ENCODE assay signal across 1 cellular context in the genomic region with DNA sequence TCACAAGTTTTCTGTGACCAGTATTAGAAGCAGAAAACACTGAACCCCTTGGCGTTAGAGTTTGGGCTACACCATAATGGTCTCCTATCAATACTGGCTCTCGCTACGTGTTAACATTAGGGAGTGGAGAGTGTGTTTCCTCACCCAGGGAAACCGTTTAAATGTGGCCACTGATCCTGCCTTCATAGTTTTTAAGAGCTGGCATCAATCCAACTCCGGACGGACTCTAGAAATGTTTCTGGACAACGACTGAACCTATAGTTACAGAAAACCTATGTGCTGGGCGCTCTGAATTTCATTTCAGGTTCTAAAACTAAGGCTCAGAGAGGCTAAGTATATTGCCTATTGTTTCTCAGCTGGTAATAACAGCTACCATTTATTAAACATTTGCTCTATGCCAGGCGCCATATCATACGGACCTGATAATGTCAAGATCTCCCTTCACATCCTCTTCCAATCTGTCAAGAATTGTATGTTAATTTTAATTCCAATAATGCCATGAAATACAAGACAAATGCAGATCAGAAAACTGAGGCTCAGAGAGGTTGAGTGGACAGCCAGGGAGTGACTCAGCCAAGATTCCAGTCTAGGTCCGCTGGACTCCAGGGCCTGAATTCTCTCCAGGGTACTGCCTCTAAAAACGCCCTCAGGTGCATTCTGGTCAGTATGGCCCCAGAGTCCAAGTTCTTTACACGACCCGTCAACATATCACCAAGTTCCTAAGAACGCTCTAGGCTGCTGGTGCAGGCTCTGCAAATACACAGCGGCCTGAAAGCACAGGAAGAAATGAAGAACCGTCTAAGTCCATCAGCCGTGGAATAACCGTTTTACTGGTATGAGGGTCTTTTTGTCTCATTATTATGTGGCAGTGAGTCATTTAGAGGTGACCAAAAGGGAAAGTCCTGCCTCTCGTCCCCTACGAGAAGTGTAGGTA.
A peak's percentile ranks its signal among the peaks of the same experiment; 100 is the strongest.
TF ChIP-seq lines count a peak whose summit lies in the region.

No MANE protein-coding gene starts in this region.

TF ChIP-seq in GM12878, 131 proteins besides CTCF, POLR2A, EP300 and RAD21 (continued from another document):
- TF ChIP-seq POU2F2 (IDR thresholded peaks at IDR 0.05; ENCODE audit: borderline replicate concordance, low read depth, low read length) (peak; percentile 54; the same call in 1 of the 3 replicates), HDGF (IDR thresholded peaks at IDR 0.05) (no peak), CHD4 (IDR thresholded peaks at IDR 0.05) (no peak), CBX5 (IDR thresholded peaks at IDR 0.05; ENCODE audit: low read depth) (0 out of 2 replicates have a peak, but pooled peaks have one; percentile 48), MTA3 (IDR thresholded peaks at IDR 0.05; ENCODE audit: borderline replicate concordance, low read length) (peak; percentile 93; the same call in 1 of the 2 replicates), SMARCA5 (IDR thresholded peaks at IDR 0.05) (peak; percentile 34; the same call in 1 of the 2 replicates), HCFC1 (IDR thresholded peaks at IDR 0.05; ENCODE audit: low read length) (no peak), PAX5 (IDR thresholded peaks at IDR 0.05; ENCODE audit: borderline replicate concordance, low read depth, low read length) (peak; percentile 89), BCL11A (IDR thresholded peaks at IDR 0.05; ENCODE audit: low read depth, low read length) (peak; percentile 93), ZBED1 (IDR thresholded peaks at IDR 0.05; ENCODE audit: borderline replicate concordance) (peak; percentile 70; the same call in 1 of the 2 replicates), SMC3 (IDR thresholded peaks at IDR 0.05; ENCODE audit: borderline replicate concordance, low read length) (no peak), SMAD5 (IDR thresholded peaks at IDR 0.05; ENCODE audit: low read depth) (peak; percentile 94), CREM (IDR thresholded peaks at IDR 0.05; ENCODE audit: low read depth) (peak; percentile 86), POLR2AphosphoS2 (IDR thresholded peaks at IDR 0.05; ENCODE audit: low read depth, low read length) (peak; percentile 20; the same call in 1 of the 2 replicates), PML (IDR thresholded peaks at IDR 0.05; ENCODE audit: low read length) (peak; percentile 93), POLR2AphosphoS5 (IDR thresholded peaks at IDR 0.05; ENCODE audit: low read length) (peak; percentile 84), ESRRA (IDR thresholded peaks at IDR 0.05; ENCODE audit: low read length) (no peak), CREB1 (IDR thresholded peaks at IDR 0.05; ENCODE audit: low read depth) (no peak; the same call in 1 of the 2 replicates), CEBPB (IDR thresholded peaks at IDR 0.05; ENCODE audit: borderline replicate concordance in 1 of 2, low read depth in 2 of 2, low read length in 2 of 2) (no peak), ZNF622 (IDR thresholded peaks at IDR 0.05) (no peak), BHLHE40 (IDR thresholded peaks at IDR 0.05; ENCODE audit: borderline replicate concordance in 1 of 2, low read depth in 2 of 2, low read length in 1 of 2) (peak in 1 of 2 experiments; percentile 48; a peak in 1 of 4 replicates), GABPA (IDR thresholded peaks at IDR 0.05; ENCODE audit: low read depth) (no peak), JUNB (IDR thresholded peaks at IDR 0.05) (peak; percentile 100), MYB (IDR thresholded peaks at IDR 0.05; ENCODE audit: borderline replicate concordance, low read depth, low read length) (peak; percentile 85), ETV6 (conservative IDR thresholded peaks at IDR 0.05 in 1 of 2, IDR thresholded peaks at IDR 0.05 in 1 of 2; ENCODE audit: borderline replicate concordance in 1 of 2, low read depth in 1 of 2) (peak in 1 of 2 experiments; percentile 87; a peak in 2 of 4 replicates), SMAD1 (IDR thresholded peaks at IDR 0.05; ENCODE audit: low read depth, partially characterized antibody) (peak; percentile 35), HDAC6 (IDR thresholded peaks at IDR 0.05; ENCODE audit: unreplicated experiment) (no peak), ATF7 (IDR thresholded peaks at IDR 0.05; ENCODE audit: low read depth) (peak; percentile 65; the same call in 1 of the 2 replicates), NR2C2 (IDR thresholded peaks at IDR 0.05; ENCODE audit: borderline replicate concordance, control insufficient read depth, insufficient read length, low read depth) (no peak)
- TF ChIP-seq, protein P1, sequence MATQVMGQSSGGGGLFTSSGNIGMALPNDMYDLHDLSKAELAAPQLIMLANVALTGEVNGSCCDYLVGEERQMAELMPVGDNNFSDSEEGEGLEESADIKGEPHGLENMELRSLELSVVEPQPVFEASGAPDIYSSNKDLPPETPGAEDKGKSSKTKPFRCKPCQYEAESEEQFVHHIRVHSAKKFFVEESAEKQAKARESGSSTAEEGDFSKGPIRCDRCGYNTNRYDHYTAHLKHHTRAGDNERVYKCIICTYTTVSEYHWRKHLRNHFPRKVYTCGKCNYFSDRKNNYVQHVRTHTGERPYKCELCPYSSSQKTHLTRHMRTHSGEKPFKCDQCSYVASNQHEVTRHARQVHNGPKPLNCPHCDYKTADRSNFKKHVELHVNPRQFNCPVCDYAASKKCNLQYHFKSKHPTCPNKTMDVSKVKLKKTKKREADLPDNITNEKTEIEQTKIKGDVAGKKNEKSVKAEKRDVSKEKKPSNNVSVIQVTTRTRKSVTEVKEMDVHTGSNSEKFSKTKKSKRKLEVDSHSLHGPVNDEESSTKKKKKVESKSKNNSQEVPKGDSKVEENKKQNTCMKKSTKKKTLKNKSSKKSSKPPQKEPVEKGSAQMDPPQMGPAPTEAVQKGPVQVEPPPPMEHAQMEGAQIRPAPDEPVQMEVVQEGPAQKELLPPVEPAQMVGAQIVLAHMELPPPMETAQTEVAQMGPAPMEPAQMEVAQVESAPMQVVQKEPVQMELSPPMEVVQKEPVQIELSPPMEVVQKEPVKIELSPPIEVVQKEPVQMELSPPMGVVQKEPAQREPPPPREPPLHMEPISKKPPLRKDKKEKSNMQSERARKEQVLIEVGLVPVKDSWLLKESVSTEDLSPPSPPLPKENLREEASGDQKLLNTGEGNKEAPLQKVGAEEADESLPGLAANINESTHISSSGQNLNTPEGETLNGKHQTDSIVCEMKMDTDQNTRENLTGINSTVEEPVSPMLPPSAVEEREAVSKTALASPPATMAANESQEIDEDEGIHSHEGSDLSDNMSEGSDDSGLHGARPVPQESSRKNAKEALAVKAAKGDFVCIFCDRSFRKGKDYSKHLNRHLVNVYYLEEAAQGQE (IDR thresholded peaks at IDR 0.05; ENCODE audit: low read depth, low read length) = no peak
- TF ChIP-seq, protein P2, sequence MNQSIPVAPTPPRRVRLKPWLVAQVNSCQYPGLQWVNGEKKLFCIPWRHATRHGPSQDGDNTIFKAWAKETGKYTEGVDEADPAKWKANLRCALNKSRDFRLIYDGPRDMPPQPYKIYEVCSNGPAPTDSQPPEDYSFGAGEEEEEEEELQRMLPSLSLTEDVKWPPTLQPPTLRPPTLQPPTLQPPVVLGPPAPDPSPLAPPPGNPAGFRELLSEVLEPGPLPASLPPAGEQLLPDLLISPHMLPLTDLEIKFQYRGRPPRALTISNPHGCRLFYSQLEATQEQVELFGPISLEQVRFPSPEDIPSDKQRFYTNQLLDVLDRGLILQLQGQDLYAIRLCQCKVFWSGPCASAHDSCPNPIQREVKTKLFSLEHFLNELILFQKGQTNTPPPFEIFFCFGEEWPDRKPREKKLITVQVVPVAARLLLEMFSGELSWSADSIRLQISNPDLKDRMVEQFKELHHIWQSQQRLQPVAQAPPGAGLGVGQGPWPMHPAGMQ (IDR thresholded peaks at IDR 0.05; ENCODE audit: borderline replicate concordance) = no peak
- TF ChIP-seq, protein P3, sequence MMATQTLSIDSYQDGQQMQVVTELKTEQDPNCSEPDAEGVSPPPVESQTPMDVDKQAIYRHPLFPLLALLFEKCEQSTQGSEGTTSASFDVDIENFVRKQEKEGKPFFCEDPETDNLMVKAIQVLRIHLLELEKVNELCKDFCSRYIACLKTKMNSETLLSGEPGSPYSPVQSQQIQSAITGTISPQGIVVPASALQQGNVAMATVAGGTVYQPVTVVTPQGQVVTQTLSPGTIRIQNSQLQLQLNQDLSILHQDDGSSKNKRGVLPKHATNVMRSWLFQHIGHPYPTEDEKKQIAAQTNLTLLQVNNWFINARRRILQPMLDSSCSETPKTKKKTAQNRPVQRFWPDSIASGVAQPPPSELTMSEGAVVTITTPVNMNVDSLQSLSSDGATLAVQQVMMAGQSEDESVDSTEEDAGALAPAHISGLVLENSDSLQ (IDR thresholded peaks at IDR 0.05) = no peak
- TF ChIP-seq, protein P4, sequence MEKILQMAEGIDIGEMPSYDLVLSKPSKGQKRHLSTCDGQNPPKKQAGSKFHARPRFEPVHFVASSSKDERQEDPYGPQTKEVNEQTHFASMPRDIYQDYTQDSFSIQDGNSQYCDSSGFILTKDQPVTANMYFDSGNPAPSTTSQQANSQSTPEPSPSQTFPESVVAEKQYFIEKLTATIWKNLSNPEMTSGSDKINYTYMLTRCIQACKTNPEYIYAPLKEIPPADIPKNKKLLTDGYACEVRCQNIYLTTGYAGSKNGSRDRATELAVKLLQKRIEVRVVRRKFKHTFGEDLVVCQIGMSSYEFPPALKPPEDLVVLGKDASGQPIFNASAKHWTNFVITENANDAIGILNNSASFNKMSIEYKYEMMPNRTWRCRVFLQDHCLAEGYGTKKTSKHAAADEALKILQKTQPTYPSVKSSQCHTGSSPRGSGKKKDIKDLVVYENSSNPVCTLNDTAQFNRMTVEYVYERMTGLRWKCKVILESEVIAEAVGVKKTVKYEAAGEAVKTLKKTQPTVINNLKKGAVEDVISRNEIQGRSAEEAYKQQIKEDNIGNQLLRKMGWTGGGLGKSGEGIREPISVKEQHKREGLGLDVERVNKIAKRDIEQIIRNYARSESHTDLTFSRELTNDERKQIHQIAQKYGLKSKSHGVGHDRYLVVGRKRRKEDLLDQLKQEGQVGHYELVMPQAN (conservative IDR thresholded peaks at IDR 0.05) = no peak; the same call in 1 of the 2 replicates
- TF ChIP-seq, protein P5, sequence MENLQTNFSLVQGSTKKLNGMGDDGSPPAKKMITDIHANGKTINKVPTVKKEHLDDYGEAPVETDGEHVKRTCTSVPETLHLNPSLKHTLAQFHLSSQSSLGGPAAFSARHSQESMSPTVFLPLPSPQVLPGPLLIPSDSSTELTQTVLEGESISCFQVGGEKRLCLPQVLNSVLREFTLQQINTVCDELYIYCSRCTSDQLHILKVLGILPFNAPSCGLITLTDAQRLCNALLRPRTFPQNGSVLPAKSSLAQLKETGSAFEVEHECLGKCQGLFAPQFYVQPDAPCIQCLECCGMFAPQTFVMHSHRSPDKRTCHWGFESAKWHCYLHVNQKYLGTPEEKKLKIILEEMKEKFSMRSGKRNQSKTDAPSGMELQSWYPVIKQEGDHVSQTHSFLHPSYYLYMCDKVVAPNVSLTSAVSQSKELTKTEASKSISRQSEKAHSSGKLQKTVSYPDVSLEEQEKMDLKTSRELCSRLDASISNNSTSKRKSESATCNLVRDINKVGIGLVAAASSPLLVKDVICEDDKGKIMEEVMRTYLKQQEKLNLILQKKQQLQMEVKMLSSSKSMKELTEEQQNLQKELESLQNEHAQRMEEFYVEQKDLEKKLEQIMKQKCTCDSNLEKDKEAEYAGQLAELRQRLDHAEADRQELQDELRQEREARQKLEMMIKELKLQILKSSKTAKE (IDR thresholded peaks at IDR 0.05; ENCODE audit: low read depth, poor library complexity, severe bottlenecking) = peak; percentile 59
- TF ChIP-seq, protein P6, sequence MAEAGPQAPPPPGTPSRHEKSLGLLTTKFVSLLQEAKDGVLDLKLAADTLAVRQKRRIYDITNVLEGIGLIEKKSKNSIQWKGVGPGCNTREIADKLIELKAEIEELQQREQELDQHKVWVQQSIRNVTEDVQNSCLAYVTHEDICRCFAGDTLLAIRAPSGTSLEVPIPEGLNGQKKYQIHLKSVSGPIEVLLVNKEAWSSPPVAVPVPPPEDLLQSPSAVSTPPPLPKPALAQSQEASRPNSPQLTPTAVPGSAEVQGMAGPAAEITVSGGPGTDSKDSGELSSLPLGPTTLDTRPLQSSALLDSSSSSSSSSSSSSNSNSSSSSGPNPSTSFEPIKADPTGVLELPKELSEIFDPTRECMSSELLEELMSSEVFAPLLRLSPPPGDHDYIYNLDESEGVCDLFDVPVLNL (IDR thresholded peaks at IDR 0.05; ENCODE audit: low read depth, low read length) = 0 out of 2 replicates have a peak, but pooled peaks have one; percentile 21
